Comparison of ENCODE assay signal across 8 cellular contexts in the genomic region with DNA sequence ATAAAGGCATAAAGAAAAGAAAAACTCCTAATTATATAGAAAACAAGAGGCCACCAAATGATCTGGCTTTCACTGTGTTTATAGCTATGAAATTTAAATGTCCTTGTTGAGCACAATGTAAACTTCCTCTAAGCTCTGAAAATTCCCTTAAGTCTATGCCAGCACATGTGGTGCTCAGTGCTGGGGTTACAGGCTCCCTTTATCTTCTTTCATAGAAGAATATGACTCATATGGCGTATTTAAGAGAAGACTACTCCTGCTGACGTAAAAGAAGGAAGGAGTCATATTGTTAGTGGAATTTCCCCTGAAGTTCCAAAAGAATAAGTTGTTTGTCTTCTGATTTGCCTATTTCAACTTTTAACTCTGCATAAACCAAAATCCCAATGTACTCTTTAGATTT. TPM values are rescaled to one million over a fixed set of nuclear protein-coding genes. Genes with fewer than 3 reads are reported as not detected.
DNase-seq lines count a peak whose midpoint lies in the region; ATAC-seq and TF ChIP-seq lines count a peak whose summit lies in the region.

No MANE protein-coding gene starts in this region.

- H3K36me3 ChIP-seq in esophagus muscularis mucosa (peaks cover 0 to 10% (median 0%) of the 10 kb centered on the region in 4 donors), gastroesophageal sphincter (peaks cover 0 to 24% of the 10 kb centered on the region in 2 donors)

- no peaks in the 10 kb centered on the region for H3K9me3 Mint-ChIP-seq in activated naive CD4-positive, alpha-beta T cell treated with anti-CD3 and anti-CD28 coated beads, Interleukin-2, amount 50 U/mL, for 24 hours

- peaks cover 27% of the 10 kb centered on the region for H3K36me3 Mint-ChIP-seq in activated naive CD4-positive, alpha-beta T cell treated with anti-CD3 and anti-CD28 coated beads, Interleukin-2, amount 50 U/mL, for 24 hours

- H3K9me3 ChIP-seq in esophagus muscularis mucosa (no peaks in the 10 kb centered on the region), gastroesophageal sphincter (no peaks in the 10 kb centered on the region)

- peak; percentile 73 for ATAC-seq in GM19351 (IDR thresholded peaks at IDR 0.05; ENCODE audit: unreplicated experiment)
- ATAC-seq in HG03558 (IDR thresholded peaks at IDR 0.05; ENCODE audit: extremely low read depth, unreplicated experiment): peak; percentile 52
- ATAC-seq in left colon: peak; percentile 86
- no peak for ATAC-seq in gastroesophageal sphincter

- WGBS in esophagus muscularis mucosa: 26% methylated on average over 2 of the region's 2 CpGs
- 16 to 25% methylated on average over 2 of the region's 2 CpGs for WGBS in gastroesophageal sphincter (ENCODE audit: low coverage in 1 of 2), 2 donors

- H3K27me3 ChIP-seq in esophagus muscularis mucosa: no peaks in the 10 kb centered on the region
- no peaks in the 10 kb centered on the region for H3K27me3 ChIP-seq in gastroesophageal sphincter

- H3K27ac Mint-ChIP-seq in activated naive CD4-positive, alpha-beta T cell treated with anti-CD3 and anti-CD28 coated beads, Interleukin-2, amount 50 U/mL, for 24 hours: peak overlapping the region; percentile 97

- TF ChIP-seq EP300 in esophagus muscularis mucosa (IDR thresholded peaks at IDR 0.05) (no peak), gastroesophageal sphincter (IDR thresholded peaks at IDR 0.05) (no peak)

- H3K4me3 Mint-ChIP-seq in activated naive CD4-positive, alpha-beta T cell treated with anti-CD3 and anti-CD28 coated beads, Interleukin-2, amount 50 U/mL, for 24 hours: peak overlapping the region; percentile 74

- no peak for TF ChIP-seq POLR2A in esophagus muscularis mucosa (IDR thresholded peaks at IDR 0.05; ENCODE audit: low read depth)
- no peak for TF ChIP-seq POLR2A in gastroesophageal sphincter (IDR thresholded peaks at IDR 0.05)

- H3K4me3 ChIP-seq in esophagus muscularis mucosa (no peak overlapping the region), gastroesophageal sphincter (no peak overlapping the region)

- DNase-seq in AG08395 (ENCODE audit: low spot score): peak; percentile 69
- DNase-seq in left colon: peak in 1 of 2 donors; percentile 43
- no peak for DNase-seq in NCI-H2107 treated with DMSO at 0.1 percent for 48 hours (lab: John Stamatoyannopoulos, UW; ENCODE audit: unreplicated experiment)
- DNase-seq in esophagus muscularis mucosa (ENCODE audit: extremely low spot score): no peak

- H3K4me1 Mint-ChIP-seq in activated naive CD4-positive, alpha-beta T cell treated with anti-CD3 and anti-CD28 coated beads, Interleukin-2, amount 50 U/mL, for 24 hours: peaks cover 93% of the 10 kb centered on the region

- intact Hi-C loops in left colon (cut with DNase I, micrococcal nuclease) (no loop called here), esophagus muscularis mucosa (cut with DNase I) (no loop called here)

- H3K4me1 ChIP-seq in esophagus muscularis mucosa (peaks cover 65 to 80% (median 69%) of the 10 kb centered on the region in 4 donors), gastroesophageal sphincter (peaks cover 11 to 85% (median 30%) of the 10 kb centered on the region in 3 donors)

- H3K27me3 Mint-ChIP-seq in activated naive CD4-positive, alpha-beta T cell treated with anti-CD3 and anti-CD28 coated beads, Interleukin-2, amount 50 U/mL, for 24 hours: no peaks in the 10 kb centered on the region

- TF ChIP-seq CTCF in esophagus muscularis mucosa (IDR thresholded peaks at IDR 0.05) (no peak), gastroesophageal sphincter (IDR thresholded peaks at IDR 0.05) (no peak)

- H3K27ac ChIP-seq in esophagus muscularis mucosa (replicated peaks in 1 of 4) (peak overlapping the region in 1 of 4 donors; percentile 1), gastroesophageal sphincter (peak overlapping the region in 1 of 4 donors; percentile 4)

RNA-seq across cellular contexts. Expression of a gene that starts 30.4 kb away (rescaled TPM):
- total RNA-seq in left colon: 10 to 100 TPM; 67.0 to 69.3 TPM
- 10 to 100 TPM; 50.5 to 84.1 (median 63.9) TPM for total RNA-seq in esophagus muscularis mucosa
- total RNA-seq in gastroesophageal sphincter: 10 to 100 TPM; 39.3 to 89.4 (median 68.7) TPM
